3 cellular contexts compared by ENCODE assay signal in the genomic region with DNA sequence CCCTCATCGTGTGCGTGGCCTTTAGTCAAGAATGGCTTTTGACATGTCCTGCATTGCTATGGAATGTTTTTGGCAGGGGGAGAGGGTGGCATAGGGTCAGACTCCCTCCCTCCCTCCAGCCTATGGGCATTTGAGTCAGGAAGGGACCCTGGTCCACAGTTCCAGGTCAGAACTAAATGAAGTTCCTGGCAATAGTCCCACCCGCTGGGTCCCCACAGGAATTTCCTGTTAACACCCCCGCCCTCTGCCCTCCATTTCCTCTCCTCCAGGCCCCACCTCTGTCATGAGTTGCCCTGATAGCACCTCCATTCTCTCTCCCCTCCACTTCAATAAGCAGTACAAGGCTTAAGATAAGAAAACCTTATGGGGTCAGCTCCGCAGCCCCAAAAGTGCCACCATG.
TF ChIP-seq lines count a peak whose summit lies in the region.

No MANE protein-coding gene starts in this region.

TF ChIP-seq in liver, 16 proteins besides CTCF, POLR2A, EP300 and RAD21:
- no peak for TF ChIP-seq ZBTB33 (IDR thresholded peaks at IDR 0.05)
- no peak for TF ChIP-seq TAF1 (conservative IDR thresholded peaks at IDR 0.05)
- peak; percentile 42 for TF ChIP-seq NR2F2 (IDR thresholded peaks at IDR 0.05)

TF ChIP-seq in HepG2, 621 proteins besides CTCF, POLR2A, EP300 and RAD21:
- no peak for TF ChIP-seq ZNF446 (CRISPR knock-in tag; IDR thresholded peaks at IDR 0.05)
- no peak for TF ChIP-seq ZNF230 (CRISPR knock-in tag; IDR thresholded peaks at IDR 0.05)
- TF ChIP-seq NCOA2 (CRISPR knock-in tag; IDR thresholded peaks at IDR 0.05), result no peak
- no peak for TF ChIP-seq MAFG (CRISPR knock-in tag; IDR thresholded peaks at IDR 0.05)
- TF ChIP-seq, protein P1, sequence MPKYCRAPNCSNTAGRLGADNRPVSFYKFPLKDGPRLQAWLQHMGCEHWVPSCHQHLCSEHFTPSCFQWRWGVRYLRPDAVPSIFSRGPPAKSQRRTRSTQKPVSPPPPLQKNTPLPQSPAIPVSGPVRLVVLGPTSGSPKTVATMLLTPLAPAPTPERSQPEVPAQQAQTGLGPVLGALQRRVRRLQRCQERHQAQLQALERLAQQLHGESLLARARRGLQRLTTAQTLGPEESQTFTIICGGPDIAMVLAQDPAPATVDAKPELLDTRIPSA (CRISPR knock-in tag; IDR thresholded peaks at IDR 0.05; ENCODE audit: borderline replicate concordance), result no peak
- TF ChIP-seq ZNF451 (CRISPR knock-in tag; IDR thresholded peaks at IDR 0.05), result no peak
- no peak for TF ChIP-seq ZNF790 (CRISPR knock-in tag; IDR thresholded peaks at IDR 0.05; ENCODE audit: borderline replicate concordance)
- no peak for TF ChIP-seq NCOR1 (IDR thresholded peaks at IDR 0.05; ENCODE audit: borderline replicate concordance, low read length)
- no peak for TF ChIP-seq ZNF543 (CRISPR knock-in tag; IDR thresholded peaks at IDR 0.05)
- TF ChIP-seq NCOA5 (CRISPR knock-in tag; IDR thresholded peaks at IDR 0.05), result no peak
- no peak for TF ChIP-seq SATB2 (CRISPR knock-in tag; IDR thresholded peaks at IDR 0.05)
- TF ChIP-seq E2F1 (CRISPR knock-in tag; IDR thresholded peaks at IDR 0.05), result no peak

TF ChIP-seq in K562, 482 proteins besides CTCF, POLR2A, EP300 and RAD21 (continues in another document):
- TF ChIP-seq EGR1 (conservative IDR thresholded peaks at IDR 0.05) (0 out of 2 replicates have a peak, but pooled peaks have one; percentile 16), SREBF2 (CRISPR knock-in tag; IDR thresholded peaks at IDR 0.05) (no peak), POU5F1 (IDR thresholded peaks at IDR 0.05; ENCODE audit: borderline replicate concordance, low read depth, low read length, partially characterized antibody) (no peak), ZBTB7A (IDR thresholded peaks at IDR 0.05; ENCODE audit: borderline replicate concordance, control insufficient read depth, low read depth, low read length) (no peak), KLF1 (tag; IDR thresholded peaks at IDR 0.05) (no peak), GABPA (tag; conservative IDR thresholded peaks at IDR 0.05; ENCODE audit: low read depth) (peak; percentile 34; the same call in 1 of the 2 replicates), VEZF1 (CRISPR knock-in tag; IDR thresholded peaks at IDR 0.05) (peak; percentile 22; the same call in 1 of the 2 replicates), ZNF707 (CRISPR knock-in tag; conservative IDR thresholded peaks at IDR 0.05) (no peak), BRF1 (IDR thresholded peaks at IDR 0.05; ENCODE audit: borderline replicate concordance, extremely low read depth, insufficient read length) (no peak), ZNF696 (CRISPR knock-in tag; conservative IDR thresholded peaks at IDR 0.05) (no peak), POLR2B (IDR thresholded peaks at IDR 0.05; ENCODE audit: low read depth, partially characterized antibody) (no peak), GATAD2B (IDR thresholded peaks at IDR 0.05; ENCODE audit: borderline replicate concordance) (no peak), PML (IDR thresholded peaks at IDR 0.05; ENCODE audit: low read length) (no peak), YY1 (IDR thresholded peaks at IDR 0.05; ENCODE audit: borderline replicate concordance in 1 of 3, control insufficient read depth in 1 of 3, extremely low read depth in 1 of 3, insufficient read depth in 3 of 3, insufficient read length in 1 of 3, insufficient replicate concordance in 2 of 3, low read depth in 1 of 3, low read length in 2 of 3) (peak in 1 of 3 experiments; percentile 6), RREB1 (CRISPR knock-in tag; IDR thresholded peaks at IDR 0.05) (no peak), ZNF445 (CRISPR knock-in tag; IDR thresholded peaks at IDR 0.05; ENCODE audit: low read depth) (no peak), ZFP1 (CRISPR knock-in tag; IDR thresholded peaks at IDR 0.05) (no peak), ARNT (IDR thresholded peaks at IDR 0.05) (no peak), DPF2 (IDR thresholded peaks at IDR 0.05) (no peak), FOXM1 (IDR thresholded peaks at IDR 0.05; ENCODE audit: low read depth) (no peak), FOXM1 (CRISPR knock-in tag; IDR thresholded peaks at IDR 0.05; ENCODE audit: low read depth) (no peak), SMAD4 (CRISPR knock-in tag; conservative IDR thresholded peaks at IDR 0.05) (peak; percentile 23; the same call in 1 of the 2 replicates), ZC3H11A (IDR thresholded peaks at IDR 0.05; ENCODE audit: low read depth, low read length) (no peak), ELF2 (CRISPR knock-in tag; IDR thresholded peaks at IDR 0.05) (no peak), STAT5B (CRISPR knock-in tag; IDR thresholded peaks at IDR 0.05) (no peak), SNAPC5 (CRISPR knock-in tag; IDR thresholded peaks at IDR 0.05) (no peak), MXI1 (IDR thresholded peaks at IDR 0.05; ENCODE audit: low read depth, low read length) (no peak), PCBP1 (IDR thresholded peaks at IDR 0.05; ENCODE audit: low read depth, low read length, poor library complexity, severe bottlenecking) (no peak), ETV1 (tag; conservative IDR thresholded peaks at IDR 0.05; ENCODE audit: low read depth) (no peak)
- TF ChIP-seq, protein P2, sequence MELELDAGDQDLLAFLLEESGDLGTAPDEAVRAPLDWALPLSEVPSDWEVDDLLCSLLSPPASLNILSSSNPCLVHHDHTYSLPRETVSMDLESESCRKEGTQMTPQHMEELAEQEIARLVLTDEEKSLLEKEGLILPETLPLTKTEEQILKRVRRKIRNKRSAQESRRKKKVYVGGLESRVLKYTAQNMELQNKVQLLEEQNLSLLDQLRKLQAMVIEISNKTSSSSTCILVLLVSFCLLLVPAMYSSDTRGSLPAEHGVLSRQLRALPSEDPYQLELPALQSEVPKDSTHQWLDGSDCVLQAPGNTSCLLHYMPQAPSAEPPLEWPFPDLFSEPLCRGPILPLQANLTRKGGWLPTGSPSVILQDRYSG (tag; conservative IDR thresholded peaks at IDR 0.05; ENCODE audit: low read depth), result no peak
- TF ChIP-seq, protein P3, sequence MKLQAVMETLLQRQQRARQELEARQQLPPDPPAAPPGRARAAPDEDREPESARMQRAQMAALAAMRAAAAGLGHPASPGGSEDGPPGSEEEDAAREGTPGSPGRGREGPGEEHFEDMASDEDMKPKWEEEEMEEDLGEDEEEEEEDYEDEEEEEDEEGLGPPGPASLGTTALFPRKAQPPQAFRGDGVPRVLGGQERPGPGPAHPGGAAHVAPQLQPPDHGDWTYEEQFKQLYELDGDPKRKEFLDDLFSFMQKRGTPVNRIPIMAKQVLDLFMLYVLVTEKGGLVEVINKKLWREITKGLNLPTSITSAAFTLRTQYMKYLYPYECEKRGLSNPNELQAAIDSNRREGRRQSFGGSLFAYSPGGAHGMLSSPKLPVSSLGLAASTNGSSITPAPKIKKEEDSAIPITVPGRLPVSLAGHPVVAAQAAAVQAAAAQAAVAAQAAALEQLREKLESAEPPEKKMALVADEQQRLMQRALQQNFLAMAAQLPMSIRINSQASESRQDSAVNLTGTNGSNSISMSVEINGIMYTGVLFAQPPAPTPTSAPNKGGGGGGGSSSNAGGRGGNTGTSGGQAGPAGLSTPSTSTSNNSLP (IDR thresholded peaks at IDR 0.05; ENCODE audit: borderline replicate concordance, low read depth, low read length), result no peak
- TF ChIP-seq, protein P4, sequence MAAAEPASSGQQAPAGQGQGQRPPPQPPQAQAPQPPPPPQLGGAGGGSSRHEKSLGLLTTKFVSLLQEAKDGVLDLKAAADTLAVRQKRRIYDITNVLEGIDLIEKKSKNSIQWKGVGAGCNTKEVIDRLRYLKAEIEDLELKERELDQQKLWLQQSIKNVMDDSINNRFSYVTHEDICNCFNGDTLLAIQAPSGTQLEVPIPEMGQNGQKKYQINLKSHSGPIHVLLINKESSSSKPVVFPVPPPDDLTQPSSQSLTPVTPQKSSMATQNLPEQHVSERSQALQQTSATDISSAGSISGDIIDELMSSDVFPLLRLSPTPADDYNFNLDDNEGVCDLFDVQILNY (CRISPR knock-in tag; IDR thresholded peaks at IDR 0.05), result no peak
- TF ChIP-seq, protein P5, sequence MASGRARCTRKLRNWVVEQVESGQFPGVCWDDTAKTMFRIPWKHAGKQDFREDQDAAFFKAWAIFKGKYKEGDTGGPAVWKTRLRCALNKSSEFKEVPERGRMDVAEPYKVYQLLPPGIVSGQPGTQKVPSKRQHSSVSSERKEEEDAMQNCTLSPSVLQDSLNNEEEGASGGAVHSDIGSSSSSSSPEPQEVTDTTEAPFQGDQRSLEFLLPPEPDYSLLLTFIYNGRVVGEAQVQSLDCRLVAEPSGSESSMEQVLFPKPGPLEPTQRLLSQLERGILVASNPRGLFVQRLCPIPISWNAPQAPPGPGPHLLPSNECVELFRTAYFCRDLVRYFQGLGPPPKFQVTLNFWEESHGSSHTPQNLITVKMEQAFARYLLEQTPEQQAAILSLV (tag; IDR thresholded peaks at IDR 0.05), result no peak
